11 cellular contexts compared by ENCODE assay signal in genomic region chr2:163877316-163877715, GRCh38.
DNase-seq lines count a peak whose midpoint lies in the region; TF ChIP-seq lines count a peak whose summit lies in the region.
"Had no signal": no experiment of that assay in that cellular context is flagged by ENCODE, and none has a peak within 500 bp of the region (broad histone marks: within the 10 kb centered on the region; RNA-seq: fewer than 3 reads in every experiment).

No MANE protein-coding gene starts in this region.

- H3K36me3 ChIP-seq in PC-9 (ENCODE audit: low read depth): no peaks in the 10 kb centered on the region
- no peaks in the 10 kb centered on the region for H3K36me3 ChIP-seq in fibroblast of lung (ENCODE audit: control insufficient read depth, insufficient read depth, low read length)
- H3K36me3 ChIP-seq in Karpas-422 (ENCODE audit: insufficient read depth, low read length): no peaks in the 10 kb centered on the region

- H3K27ac Mint-ChIP-seq in osteocyte (ENCODE audit: unreplicated experiment): peak overlapping the region; percentile 84
- H3K27ac Mint-ChIP-seq in immature natural killer cell: no peak overlapping the region

- POLR2A ChIA-PET in PC-9 (lab: Charles Lee; ENCODE audit: unreplicated experiment): no interaction called here

- H3K4me3 ChIP-seq in PC-9 (no peak overlapping the region), fibroblast of lung (replicated peaks in 1 of 4; ENCODE audit: control extremely low read depth in 1 of 4, insufficient read depth in 1 of 4, low read depth in 3 of 4, low read length in 4 of 4) (no peak overlapping the region), Karpas-422 (ENCODE audit: low read length) (no peak overlapping the region)

- DNase-seq in DMS114 treated with DMSO at 0.1 percent for 48 hours (lab: John Stamatoyannopoulos, UW; ENCODE audit: unreplicated experiment): peak; percentile 85
- DNase-seq in PC-9: peak; percentile 21 to 39
- peak; percentile 2 to 52 for DNase-seq in fibroblast of lung (ENCODE audit: low read depth in 2 of 2)
- DNase-seq in osteocyte (ENCODE audit: extremely low spot score, unreplicated experiment): no peak
- no peak for DNase-seq in immature natural killer cell
- no peak for DNase-seq in Karpas-422
- DNase-seq in NCI-H748 (lab: John Stamatoyannopoulos, UW; ENCODE audit: unreplicated experiment): no peak
- DNase-seq in activated CD4-positive, alpha-beta T cell treated with anti-CD3 and anti-CD28 coated beads for 4 hours: no peak
- DNase-seq: KG1, NCI-H2171 treated with DMSO at 0.1 percent for 48 hours, SHP77 had no signal

- no peaks in the 10 kb centered on the region for H3K9me3 ChIP-seq in PC-9 (ENCODE audit: insufficient read depth, low read depth)
- H3K9me3 ChIP-seq in fibroblast of lung (ENCODE audit: control insufficient read depth, insufficient read depth, low read depth, low read length): no peaks in the 10 kb centered on the region
- H3K9me3 ChIP-seq in Karpas-422 (ENCODE audit: low read length): peaks cover 11% of the 10 kb centered on the region

- H3K4me3 Mint-ChIP-seq in osteocyte (ENCODE audit: unreplicated experiment) (peak overlapping the region; percentile 70), immature natural killer cell (no peak overlapping the region)

- no peaks in the 10 kb centered on the region for H3K4me1 ChIP-seq in PC-9 (replicated peaks; ENCODE audit: insufficient read depth)
- H3K4me1 ChIP-seq in fibroblast of lung (ENCODE audit: control insufficient read depth, extremely low read depth, insufficient read depth, low read length): no peaks in the 10 kb centered on the region
- no peaks in the 10 kb centered on the region for H3K4me1 ChIP-seq in Karpas-422 (ENCODE audit: low read length)

- no peaks in the 10 kb centered on the region for H3F3A ChIP-seq in PC-9 (ENCODE audit: insufficient read depth, low read depth)

- H4K20me1 ChIP-seq in PC-9 (ENCODE audit: insufficient read depth) (no peaks in the 10 kb centered on the region), fibroblast of lung (ENCODE audit: control insufficient read depth, extremely low read depth, insufficient read depth, low read length) (no peaks in the 10 kb centered on the region), Karpas-422 (ENCODE audit: insufficient read depth, low read depth, low read length) (no peaks in the 10 kb centered on the region)

- H3K9me3 Mint-ChIP-seq in osteocyte (ENCODE audit: unreplicated experiment) (peaks cover 10% of the 10 kb centered on the region), immature natural killer cell (peaks cover 3 to 43% (median 17%) of the 10 kb centered on the region in 6 donors)

- CTCF ChIA-PET in PC-9 (lab: Charles Lee): no interaction called here

- H2AFZ ChIP-seq in PC-9 (no peak overlapping the region), fibroblast of lung (ENCODE audit: low read length) (no peak overlapping the region), Karpas-422 (ENCODE audit: low read length) (no peak overlapping the region)

- no peaks in the 10 kb centered on the region for H3K36me3 Mint-ChIP-seq in osteocyte (ENCODE audit: unreplicated experiment)
- no peaks in the 10 kb centered on the region for H3K36me3 Mint-ChIP-seq in immature natural killer cell

- H3K9ac ChIP-seq in fibroblast of lung (ENCODE audit: insufficient read depth, low read length) (no peak overlapping the region), Karpas-422 (ENCODE audit: low read length) (no peak overlapping the region)

- H3K4me2 ChIP-seq in PC-9 (no peak overlapping the region), fibroblast of lung (ENCODE audit: extremely low read depth, insufficient read depth, low read length) (peak overlapping the region; percentile 48), Karpas-422 (ENCODE audit: low read depth, low read length, poor library complexity, severe bottlenecking) (no peak overlapping the region)

- H3K27ac ChIP-seq in PC-9: no peak overlapping the region
- no peak overlapping the region for H3K27ac ChIP-seq in fibroblast of lung (ENCODE audit: insufficient read depth, low read length)
- H3K27ac ChIP-seq in Karpas-422 (ENCODE audit: low read length): no peak overlapping the region

- intact Hi-C loops in PC-9 (cut with micrococcal nuclease; ENCODE audit: unreplicated experiment): loop anchor here (2.0 to 10.0 kb wide), 3 partner anchors 99 to 533 kb away; no protein-coding TSS in a partner anchor

- TF ChIP-seq CTCF in PC-9 (conservative IDR thresholded peaks at IDR 0.05): no peak
- TF ChIP-seq CTCF in fibroblast of lung (conservative IDR thresholded peaks at IDR 0.05 in 1 of 2, IDR thresholded peaks at IDR 0.05 in 1 of 2; ENCODE audit: low read depth in 1 of 2, low read length in 2 of 2): no peak
- no peak for TF ChIP-seq CTCF in osteocyte (IDR thresholded peaks at IDR 0.05)

- BruUV-seq in PC-9 (replicated peaks; lab: Mats Ljungman, UMichigan): no TSS peak

- H3K9me2 ChIP-seq in PC-9 (ENCODE audit: insufficient read depth) (no peaks in the 10 kb centered on the region), Karpas-422 (replicated peaks; ENCODE audit: insufficient read depth, low read length) (no peaks in the 10 kb centered on the region)

- H3K4me1 Mint-ChIP-seq in osteocyte (ENCODE audit: unreplicated experiment) (peaks cover 32% of the 10 kb centered on the region), immature natural killer cell (no peaks in the 10 kb centered on the region)

- H3K27me3 Mint-ChIP-seq in osteocyte (ENCODE audit: unreplicated experiment): no peaks in the 10 kb centered on the region
- no peaks in the 10 kb centered on the region for H3K27me3 Mint-ChIP-seq in immature natural killer cell (ENCODE audit: low read depth in 3 of 3)

- H3K27me3 ChIP-seq in PC-9 (ENCODE audit: insufficient read depth, low read depth) (no peaks in the 10 kb centered on the region), fibroblast of lung (ENCODE audit: control insufficient read depth, insufficient read depth, low read length) (no peaks in the 10 kb centered on the region), Karpas-422 (ENCODE audit: low read length) (no peaks in the 10 kb centered on the region)

- H3K79me2 ChIP-seq in PC-9 (ENCODE audit: low read depth) (no peaks in the 10 kb centered on the region), fibroblast of lung (ENCODE audit: control insufficient read depth, insufficient read depth, low read length) (no peaks in the 10 kb centered on the region), Karpas-422 (ENCODE audit: low read length) (no peaks in the 10 kb centered on the region)

Comparison
In these comparisons a context has a peak if more than half of its experiments do, and no peak if none do; other contexts are left out.
1. DNase-seq: peak in DMS114 treated with DMSO at 0.1 percent for 48 hours (single experiment), PC-9 (2 of 2) and fibroblast of lung (2 of 2); none in osteocyte (single experiment), immature natural killer cell (0 of 3), Karpas-422 (single experiment), NCI-H748 (single experiment) and activated CD4-positive, alpha-beta T cell treated with anti-CD3 and anti-CD28 coated beads for 4 hours (0 of 2).